Comparison of ENCODE assay signal across 17 cellular contexts in genomic region chr10:77587424-77587806, GRCh38. TPM values are rescaled to one million over a fixed set of nuclear protein-coding genes. Genes with fewer than 3 reads are reported as not detected.
A peak's percentile ranks its signal among the peaks of the same experiment; 100 is the strongest.
DNase-seq lines count a peak whose midpoint lies in the region; ATAC-seq and TF ChIP-seq lines count a peak whose summit lies in the region.
"Had no signal": no experiment of that assay in that cellular context is flagged by ENCODE, and none has a peak within 500 bp of the region (broad histone marks: within the 10 kb centered on the region; RNA-seq: fewer than 3 reads in every experiment).

No MANE protein-coding gene starts in this region.

- no peak for TF ChIP-seq POLR2A in spleen (IDR thresholded peaks at IDR 0.05)

- CTCF ChIA-PET in Caco-2 (lab: Charles Lee) = interaction anchor here (0.6 to 1.1 kb wide), 3 partner anchors 83 to 413 kb away, joined by 3 read pairs; no protein-coding TSS in a partner anchor

- WGBS in spleen, 5 donors = 93 to 96% (median 95%) methylated on average over 3 of the region's 3 CpGs

- H3K27ac Mint-ChIP-seq in Caco-2 (ENCODE audit: unreplicated experiment) (peak overlapping the region; percentile 73), mesothelial cell of epicardium (peak overlapping the region; percentile 27)

- no peak for TF ChIP-seq CTCF in Caco-2 (IDR thresholded peaks at IDR 0.05; ENCODE audit: insufficient read depth in 1 of 2, low read depth in 1 of 2, low read length in 1 of 2, severe bottlenecking in 1 of 2, unreplicated experiment in 1 of 2)
- peak; percentile 10 for TF ChIP-seq CTCF in choroid plexus epithelial cell (conservative IDR thresholded peaks at IDR 0.05; ENCODE audit: low read depth, low read length)
- no peak for TF ChIP-seq CTCF in mesothelial cell of epicardium (IDR thresholded peaks at IDR 0.05; ENCODE audit: unreplicated experiment)
- TF ChIP-seq CTCF in spleen (IDR thresholded peaks at IDR 0.05 in 8 of 11, conservative IDR thresholded peaks at IDR 0.05 in 3 of 11) = no peak

- peaks cover 14% of the 10 kb centered on the region for H3K4me1 Mint-ChIP-seq in Caco-2 (ENCODE audit: low read depth, unreplicated experiment)
- H3K4me1 Mint-ChIP-seq in mesothelial cell of epicardium = peaks cover 14% of the 10 kb centered on the region

- H3K4me3 Mint-ChIP-seq in Caco-2 (ENCODE audit: unreplicated experiment) = no peak overlapping the region
- H3K4me3 Mint-ChIP-seq in mesothelial cell of epicardium = no peak overlapping the region

- H3K36me3 Mint-ChIP-seq in Caco-2 (ENCODE audit: insufficient read depth, unreplicated experiment) (no peaks in the 10 kb centered on the region), mesothelial cell of epicardium (peaks cover 9% of the 10 kb centered on the region)

- ATAC-seq in GM21528 (IDR thresholded peaks at IDR 0.05; ENCODE audit: low FRiP score, unreplicated experiment) (no peak), HG02885 (IDR thresholded peaks at IDR 0.05; ENCODE audit: poor library complexity, unreplicated experiment) (no peak), GM18519 (IDR thresholded peaks at IDR 0.05; ENCODE audit: low FRiP score, unreplicated experiment) (no peak)
- ATAC-seq: activated CD4-positive, CD25-positive, alpha-beta regulatory T cell treated with anti-CD3 and anti-CD28 coated beads, Interleukin-2, amount 50 U/mL, for 24 hours had no signal

- no peaks in the 10 kb centered on the region for H3K36me3 ChIP-seq in Caco-2 (ENCODE audit: control insufficient read depth, insufficient read depth, low read length)
- H3K36me3 ChIP-seq in spleen = no peaks in the 10 kb centered on the region

- peaks cover 22% of the 10 kb centered on the region; the same call in 1 of the 2 replicates for H3K4me1 ChIP-seq in Caco-2
- no peaks in the 10 kb centered on the region for H3K4me1 ChIP-seq in spleen

- H3K27me3 ChIP-seq in Caco-2 (replicated peaks; ENCODE audit: control insufficient read depth, insufficient read depth, low read length) = no peaks in the 10 kb centered on the region
- no peaks in the 10 kb centered on the region for H3K27me3 ChIP-seq in spleen (replicated peaks in 1 of 7)

- POLR2A ChIA-PET in Caco-2 (lab: Charles Lee) = interaction anchor here (0.6 kb wide), 2 partner anchors 154 to 449 kb away, joined by 3 to 5 read pairs; no protein-coding TSS in a partner anchor

- H3K9me3 ChIP-seq in Caco-2 (no peaks in the 10 kb centered on the region), spleen (no peaks in the 10 kb centered on the region)

- H3K9me3 Mint-ChIP-seq in Caco-2 (ENCODE audit: unreplicated experiment) (no peaks in the 10 kb centered on the region), mesothelial cell of epicardium (no peaks in the 10 kb centered on the region)

- H3K4me3 ChIP-seq in Caco-2 (ENCODE audit: low read depth, low read length) (no peak overlapping the region), choroid plexus epithelial cell (ENCODE audit: low read depth, low read length) (no peak overlapping the region), spleen (no peak overlapping the region)

- intact Hi-C loops in Caco-2 (cut with micrococcal nuclease; ENCODE audit: unreplicated experiment) (loop anchor here (1.0 to 5.0 kb wide), 6 partner anchors 50 to 200 kb away; partner anchors contain the start of gene KCNMA1), spleen (cut with DNase I; ENCODE audit: low total_unique reads) (no loop called here)

- BruUV-seq in Caco-2 (replicated peaks; lab: Mats Ljungman, UMichigan) = no TSS peak

- DNase-seq in Caco-2 (peak; percentile 56 to 72), choroid plexus epithelial cell (ENCODE audit: low read depth) (no peak), mesothelial cell of epicardium (ENCODE audit: low spot score in 2 of 2, unreplicated experiment in 2 of 2) (no peak), spleen (peak; percentile 3)
- no peak for DNase-seq in stimulated activated CD4-positive, alpha-beta T cell treated with anti-CD3 and anti-CD28 coated beads, Interleukin-4, amount 100 ng/mL, for 24 hours
- DNase-seq: activated effector memory CD4-positive, alpha-beta T cell treated with anti-CD3 and anti-CD28 coated beads, Interleukin-2, amount 50 U/mL, for 16 hours; COR-L47; NCI-H1092 treated with DMSO at 0.1 percent for 48 hours; NCI-H2171; NK-92 treated with Interleukin-12 subunit alpha and Interleukin-12 subunit beta, amount 100 ng/mL, for 24 hours; SHP77; stimulated activated CD4-positive, alpha-beta T cell treated with anti-CD3 and anti-CD28 coated beads, Interleukin-12 subunit alpha, Interleukin-12 subunit beta, amount 100 ng/mL, for 4 hours; stimulated activated naive CD4-positive, alpha-beta T cell had no signal

- no peaks in the 10 kb centered on the region for H3K27me3 Mint-ChIP-seq in Caco-2 (ENCODE audit: insufficient read depth, unreplicated experiment)
- H3K27me3 Mint-ChIP-seq in mesothelial cell of epicardium (ENCODE audit: low read depth) = no peaks in the 10 kb centered on the region

- peak overlapping the region in 3 of 8 donors; percentile 8 to 61 (median 14) for H3K27ac ChIP-seq in spleen

RNA-seq across cellular contexts. Expression of gene KCNMA1, which starts 50.2 kb away (rescaled TPM):
- total RNA-seq in Caco-2 (2022) (20.7 and 23.9 TPM in 2 replicates), mesothelial cell of epicardium (38.4 to 44.0 TPM (median 41.3 TPM) in 3 replicates), spleen (100 to 1,000 TPM in 2 of 7 donors, 10 to 100 TPM in 5; 39.6 to 114 (median 63.6) TPM)
- polyA plus RNA-seq in spleen = 10 to 100 TPM in 1 of 3 donors, 1 to 10 TPM in 2; 9.3 to 21.7 (median 10.0) TPM

Comparison
In these comparisons a context has a peak if more than half of its experiments do, and no peak if none do; other contexts are left out.
1. DNase-seq: peak in Caco-2 (2 of 2) and spleen (single experiment); none in choroid plexus epithelial cell (single experiment), mesothelial cell of epicardium (0 of 2) and stimulated activated CD4-positive, alpha-beta T cell treated with anti-CD3 and anti-CD28 coated beads, Interleukin-4, amount 100 ng/mL, for 24 hours (single experiment).